In the genomic region with DNA sequence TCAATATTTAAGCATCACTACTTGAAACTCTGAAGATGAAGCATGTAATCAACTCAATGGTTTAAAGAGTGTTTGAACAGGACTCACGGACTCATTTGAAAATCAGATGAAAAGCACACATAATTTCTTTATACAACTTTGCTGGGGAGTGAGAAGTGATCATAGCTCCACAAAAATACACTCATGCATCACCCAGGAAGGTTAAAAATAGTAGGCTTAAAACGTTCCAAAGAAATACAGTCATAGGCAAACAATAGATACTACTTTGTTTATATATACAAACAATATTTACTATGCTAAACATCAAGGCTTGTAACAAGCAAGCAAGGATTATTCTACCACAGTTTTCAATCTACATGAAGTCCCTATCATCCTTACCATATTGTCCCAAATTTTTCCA, we compare ENCODE assay signal across 21 cellular contexts. TPM values are rescaled to one million over a fixed set of nuclear protein-coding genes. Genes with fewer than 3 reads are reported as not detected.
DNase-seq lines count a peak whose midpoint lies in the region; ATAC-seq and TF ChIP-seq lines count a peak whose summit lies in the region.
"Had no signal": no experiment of that assay in that cellular context is flagged by ENCODE, and none has a peak within 500 bp of the region (broad histone marks: within the 10 kb centered on the region; RNA-seq: fewer than 3 reads in every experiment).

No MANE protein-coding gene starts in this region.

- H3K4me1 ChIP-seq in CD8-positive, alpha-beta memory T cell (ENCODE audit: insufficient read depth, low read length), result peaks cover 10% of the 10 kb centered on the region
- H3K4me1 ChIP-seq in IMR-90 (ENCODE audit: control insufficient read depth, insufficient read depth, low read length) (peaks cover 14% of the 10 kb centered on the region), esophagus muscularis mucosa (peaks cover 45 to 100% (median 92%) of the 10 kb centered on the region in 4 donors)

- H3K9me1 ChIP-seq in IMR-90 (ENCODE audit: insufficient read depth, low read length), result peaks cover 7% of the 10 kb centered on the region

- no peak overlapping the region for H4K8ac ChIP-seq in IMR-90 (ENCODE audit: low read depth in 2 of 2, low read length in 2 of 2)

- H3K14ac ChIP-seq in IMR-90 (replicated peaks; ENCODE audit: low read depth, low read length), result no peak overlapping the region

- no peak overlapping the region for H2BK5ac ChIP-seq in IMR-90 (ENCODE audit: low read depth, low read length, poor library complexity, severe bottlenecking)

- no TSS peak for BruUV-seq in IMR-90 (replicated peaks; lab: Mats Ljungman, UMichigan)

- H4K91ac ChIP-seq in IMR-90 (ENCODE audit: insufficient read depth, low read depth, low read length), result no peak overlapping the region

- peak overlapping the region; percentile 42; the same call in 1 of the 2 replicates for H3K4me2 ChIP-seq in IMR-90 (ENCODE audit: low read depth, low read length)
- H3K4me2 ChIP-seq: BLaER1 treated with 17β-estradiol and CSF1 and Interleukin-3, amounts not matched to agents 10 nM and 100 nM had no signal

- no peak overlapping the region for H2BK20ac ChIP-seq in IMR-90 (ENCODE audit: low read depth, low read length)

- H2BK15ac ChIP-seq in IMR-90 (ENCODE audit: low read depth, low read length), result no peak overlapping the region

- no peak overlapping the region for H3K18ac ChIP-seq in IMR-90 (ENCODE audit: low read depth, low read length)

- H3K36me3 ChIP-seq in CD8-positive, alpha-beta memory T cell (ENCODE audit: insufficient read depth, low read length), result peaks cover 10% of the 10 kb centered on the region
- H3K36me3 ChIP-seq in IMR-90 (ENCODE audit: control insufficient read depth, insufficient read depth, low read length) (peaks cover 10% of the 10 kb centered on the region), esophagus muscularis mucosa (no peaks in the 10 kb centered on the region)
- H3K36me3 ChIP-seq: brain microvascular endothelial cell had no signal

- H2AFZ ChIP-seq in IMR-90 (replicated peaks; ENCODE audit: low read length, poor library complexity), result no peak overlapping the region

- no peaks in the 10 kb centered on the region for H3K9me3 Mint-ChIP-seq in CD8-positive, alpha-beta memory T cell
- H3K9me3 Mint-ChIP-seq in osteocyte (ENCODE audit: unreplicated experiment), result no peaks in the 10 kb centered on the region

- TF ChIP-seq POLR2A in IMR-90 (IDR thresholded peaks at IDR 0.05; ENCODE audit: low read depth, low read length) (no peak), esophagus muscularis mucosa (IDR thresholded peaks at IDR 0.05; ENCODE audit: low read depth) (no peak)

- H2AK5ac ChIP-seq in IMR-90 (ENCODE audit: low read depth, low read length), result no peak overlapping the region

- H3K4ac ChIP-seq in IMR-90 (ENCODE audit: low read depth, low read length), result no peak overlapping the region

- peak overlapping the region; percentile 57 to 93 (median 84) for H3K27ac Mint-ChIP-seq in CD8-positive, alpha-beta memory T cell
- H3K27ac Mint-ChIP-seq in osteocyte (ENCODE audit: unreplicated experiment), result peak overlapping the region; percentile 56
- H3K27ac Mint-ChIP-seq: IgD-negative memory B cell; stimulated activated memory B cell treated with anti-CD40 and anti-IgM and Interleukin-4, amounts not matched to agents 10 μg/mL and 1 μg/mL and 100 μg/mL, for 72 hours had no signal

- H4K20me1 ChIP-seq in IMR-90 (ENCODE audit: insufficient read depth, low read length), result peaks cover 79% of the 10 kb centered on the region

- dilution Hi-C loops in IMR-90 (cut with HindIII; ENCODE audit: low sequenced_read_pairs, unreplicated experiment), result no loop called here

- H3K4me3 Mint-ChIP-seq in CD8-positive, alpha-beta memory T cell, result peak overlapping the region; percentile 51 to 90 (median 72)
- H3K4me3 Mint-ChIP-seq in osteocyte (ENCODE audit: unreplicated experiment), result no peak overlapping the region
- H3K4me3 Mint-ChIP-seq: IgD-negative memory B cell; stimulated activated memory B cell treated with anti-CD40 and anti-IgM and Interleukin-4, amounts not matched to agents 10 μg/mL and 1 μg/mL and 100 μg/mL, for 72 hours had no signal

- H3K4me1 Mint-ChIP-seq in CD8-positive, alpha-beta memory T cell, result peaks cover 68 to 86% (median 82%) of the 10 kb centered on the region in 3 donors
- peaks cover 53% of the 10 kb centered on the region for H3K4me1 Mint-ChIP-seq in osteocyte (ENCODE audit: unreplicated experiment)

- peak overlapping the region; percentile 28 for H3K27ac ChIP-seq in CD8-positive, alpha-beta memory T cell (ENCODE audit: low read depth, low read length)
- H3K27ac ChIP-seq in IMR-90 (ENCODE audit: insufficient read depth, low read length) (no peak overlapping the region), esophagus muscularis mucosa (replicated peaks in 1 of 4) (peak overlapping the region; percentile 20 to 62 (median 40))
- H3K27ac ChIP-seq: BLaER1 treated with 17β-estradiol and CSF1 and Interleukin-3, amounts not matched to agents 10 nM and 100 nM; brain microvascular endothelial cell; dorsolateral prefrontal cortex; upper lobe of right lung had no signal

- in situ Hi-C loops in IMR-90 (cut with MboI; ENCODE audit: low sequenced_read_pairs), result no loop called here

- no CpG with 5 or more reads among the region's 2 CpGs for WGBS in IMR-90 (ENCODE audit: extremely low coverage in 2 of 2, insufficient read length in 1 of 2), 2 experiments
- 32% methylated on average over 2 of the region's 2 CpGs for WGBS in esophagus muscularis mucosa

- H3K56ac ChIP-seq in IMR-90 (ENCODE audit: extremely low read depth, insufficient read depth, low read length), result no peak overlapping the region

- no peak overlapping the region for H3K9ac ChIP-seq in IMR-90 (ENCODE audit: low read depth, low read length)
- H3K9ac ChIP-seq: BLaER1 treated with 17β-estradiol and CSF1 and Interleukin-3, amounts not matched to agents 10 nM and 100 nM had no signal

- CTCF ChIA-PET in CD8-positive, alpha-beta memory T cell (lab: Charles Lee), result interaction anchor here (1.0 to 1.3 kb wide), 6 partner anchors 9 to 160 kb away, joined by 3 to 9 read pairs (median 4); a partner anchor contains a TSS
- CTCF ChIA-PET in IMR-90 (lab: Yijun Ruan, JAX), result interaction anchor here (1.0 kb wide), 1 partner anchor 12 kb away, joined by 3 read pairs; no protein-coding TSS in a partner anchor

- no peak overlapping the region for H2BK120ac ChIP-seq in IMR-90 (ENCODE audit: low read depth, low read length)

- no peak overlapping the region for H4K5ac ChIP-seq in IMR-90 (ENCODE audit: low read depth, low read length)

- no peaks in the 10 kb centered on the region for H3K27me3 Mint-ChIP-seq in CD8-positive, alpha-beta memory T cell
- H3K27me3 Mint-ChIP-seq in osteocyte (ENCODE audit: unreplicated experiment), result no peaks in the 10 kb centered on the region

- H2AK9ac ChIP-seq in IMR-90 (replicated peaks; ENCODE audit: low read depth, low read length, poor library complexity), result no peak overlapping the region

- no peak overlapping the region for H3K4me3 ChIP-seq in CD8-positive, alpha-beta memory T cell (ENCODE audit: low read length)
- H3K4me3 ChIP-seq in IMR-90 (ENCODE audit: insufficient read depth, low read depth, low read length) (no peak overlapping the region), esophagus muscularis mucosa (no peak overlapping the region)
- H3K4me3 ChIP-seq: BLaER1 treated with 17β-estradiol and CSF1 and Interleukin-3, amounts not matched to agents 10 nM and 100 nM; dorsolateral prefrontal cortex; upper lobe of right lung had no signal

- DNase-seq in CD8-positive, alpha-beta memory T cell, result no peak
- DNase-seq in IMR-90 (peak; percentile 17), esophagus muscularis mucosa (ENCODE audit: extremely low spot score) (no peak), osteocyte (ENCODE audit: extremely low spot score, unreplicated experiment) (no peak), 8988T (no peak)
- DNase-seq in stimulated activated CD4-positive, alpha-beta T cell treated with anti-CD3 and anti-CD28 coated beads, Interleukin-2, amount 100 ng/mL, for 24 hours, result no peak
- DNase-seq: activated naive CD4-positive, alpha-beta T cell treated with anti-CD3 and anti-CD28 coated beads, Interleukin-2, amount 50 U/mL, for 16 hours; brain microvascular endothelial cell; DMS79 treated with DMSO at 0.1 percent for 48 hours; dorsolateral prefrontal cortex; islet precursor cell; mesendoderm; MV-4-11; NCI-H2081; NCI-H524 treated with DMSO at 0.1 percent for 48 hours; upper lobe of right lung had no signal

- H3K36me3 Mint-ChIP-seq in CD8-positive, alpha-beta memory T cell, result peaks cover 7 to 47% (median 9%) of the 10 kb centered on the region in 3 donors
- H3K36me3 Mint-ChIP-seq in osteocyte (ENCODE audit: unreplicated experiment), result peaks cover 16% of the 10 kb centered on the region

- no peak for TF ChIP-seq RAD21 in IMR-90 (IDR thresholded peaks at IDR 0.05; ENCODE audit: low read length)

- peaks cover 9 to 67% of the 10 kb centered on the region in 2 experiments for H3K79me1 ChIP-seq in IMR-90 (ENCODE audit: low read depth in 1 of 2, low read length in 2 of 2)

- intact Hi-C loops in IMR-90 (cut with micrococcal nuclease), result no loop called here
- intact Hi-C loops in esophagus muscularis mucosa (cut with DNase I), result no loop called here

- POLR2A ChIA-PET in CD8-positive, alpha-beta memory T cell (lab: Charles Lee), result interaction anchor here (1.3 kb wide), 1 partner anchor 11 kb away, joined by 6 read pairs; no protein-coding TSS in a partner anchor
- POLR2A ChIA-PET in IMR-90 (lab: Charles Lee; ENCODE audit: unreplicated experiment), result no interaction called here

- no peaks in the 10 kb centered on the region for H3K27me3 ChIP-seq in CD8-positive, alpha-beta memory T cell (ENCODE audit: insufficient read depth, low read length, poor library complexity, severe bottlenecking)
- H3K27me3 ChIP-seq in IMR-90 (ENCODE audit: control insufficient read depth, insufficient read depth, low read length) (no peaks in the 10 kb centered on the region), esophagus muscularis mucosa (no peaks in the 10 kb centered on the region)
- H3K27me3 ChIP-seq: BLaER1 treated with 17β-estradiol and CSF1 and Interleukin-3, amounts not matched to agents 10 nM and 100 nM; brain microvascular endothelial cell; dorsolateral prefrontal cortex; upper lobe of right lung had no signal

- no peaks in the 10 kb centered on the region for H3K9me3 ChIP-seq in CD8-positive, alpha-beta memory T cell (ENCODE audit: low read length)
- no peaks in the 10 kb centered on the region for H3K9me3 ChIP-seq in IMR-90 (ENCODE audit: control insufficient read depth, insufficient read depth, low read length)
- no peaks in the 10 kb centered on the region for H3K9me3 ChIP-seq in esophagus muscularis mucosa
- H3K9me3 ChIP-seq: BLaER1 treated with 17β-estradiol and CSF1 and Interleukin-3, amounts not matched to agents 10 nM and 100 nM; upper lobe of right lung had no signal

- H3K23ac ChIP-seq in IMR-90 (ENCODE audit: low read depth, low read length), result no peak overlapping the region

- TF ChIP-seq CTCF in IMR-90 (conservative IDR thresholded peaks at IDR 0.05; ENCODE audit: low read depth, low read length) (no peak), esophagus muscularis mucosa (IDR thresholded peaks at IDR 0.05) (no peak), osteocyte (IDR thresholded peaks at IDR 0.05) (no peak)

- no peak for ATAC-seq in IMR-90 (ENCODE audit: low read depth)
- ATAC-seq in HG03571 (IDR thresholded peaks at IDR 0.05; ENCODE audit: unreplicated experiment), result no peak
- ATAC-seq in GM21381 (IDR thresholded peaks at IDR 0.05; ENCODE audit: unreplicated experiment), result no peak
- ATAC-seq: stimulated activated memory B cell treated with anti-CD40 and anti-IgM and Interleukin-4, amounts not matched to agents 10 μg/mL and 1 μg/mL and 100 μg/mL, for 72 hours; upper lobe of right lung had no signal

- no peak for TF ChIP-seq EP300 in esophagus muscularis mucosa (IDR thresholded peaks at IDR 0.05)

RNA-seq across cellular contexts. Expression of a gene that starts 11.6 kb away (rescaled TPM):
- 10 to 100 TPM; 77.4 to 80.8 TPM for total RNA-seq in CD8-positive, alpha-beta memory T cell
- 65.4 TPM for polyA plus RNA-seq in CD8-positive, alpha-beta memory T cell
- total RNA-seq in IMR-90 (2012; rRNA removed) (49.2 and 53.1 TPM in 2 replicates), esophagus muscularis mucosa (10 to 100 TPM; 50.2 to 61.5 (median 54.0) TPM), osteocyte (55.6 and 63.0 TPM in 2 replicates)
- 20.2 and 23.7 TPM in 2 replicates for polyA plus RNA-seq in IMR-90 (2012; rRNA removed)
- polyA plus RNA-seq in IMR-90 (2012; cell fraction: cytosol; rRNA removed), result 9.2 and 12.6 TPM in 2 replicates
- polyA plus RNA-seq in IMR-90 (2012; cell fraction: nucleus; rRNA removed; ENCODE audit: low replicate concordance), result 7.9 and 36.5 TPM in 2 replicates
